Comparison of ENCODE assay signal across 15 cellular contexts in genomic region chr17:37516131-37516561, GRCh38. TPM values are rescaled to one million over a fixed set of nuclear protein-coding genes. Genes with fewer than 3 reads are reported as not detected.
DNase-seq lines count a peak whose midpoint lies in the region; ATAC-seq and TF ChIP-seq lines count a peak whose summit lies in the region.
"Had no signal": no experiment of that assay in that cellular context is flagged by ENCODE, and none has a peak within 500 bp of the region (broad histone marks: within the 10 kb centered on the region; RNA-seq: fewer than 3 reads in every experiment).

No MANE protein-coding gene starts in this region.

- H3K4me2 ChIP-seq in SK-N-SH, result no peak overlapping the region
- H3K4me2 ChIP-seq: KMS-11 had no signal

- POLR2A ChIA-PET in SK-N-SH (lab: Yijun Ruan, JAX), result interaction anchor here (0.7 kb wide), 1 partner anchor 38 kb away, joined by 3 read pairs; no protein-coding TSS in a partner anchor
- POLR2A ChIA-PET in naive thymus-derived CD4-positive, alpha-beta T cell (lab: Charles Lee), result interaction anchor here (0.7 to 1.4 kb wide), 2 partner anchors 12 to 26 kb away, joined by 3 read pairs; partner anchors contain the start of gene DUSP14

- TF ChIP-seq CTCF in SK-N-SH (IDR thresholded peaks at IDR 0.05), result no peak

- ATAC-seq in left ventricle myocardium superior (peak; percentile 42), Right ventricle myocardium inferior (no peak), GM21529 (IDR thresholded peaks at IDR 0.05; ENCODE audit: unreplicated experiment) (no peak)
- no peak for ATAC-seq in naive thymus-derived CD4-positive, alpha-beta T cell

- H2AFZ ChIP-seq in SK-N-SH (ENCODE audit: low read depth), result no peak overlapping the region

- no peaks in the 10 kb centered on the region for H3K27me3 ChIP-seq in SK-N-SH (ENCODE audit: insufficient read depth)
- H3K27me3 ChIP-seq in naive thymus-derived CD4-positive, alpha-beta T cell (ENCODE audit: control insufficient read depth in 2 of 2, insufficient read depth in 2 of 2, low read length in 2 of 2), result no peaks in the 10 kb centered on the region
- H3K27me3 ChIP-seq: colonic mucosa, pancreas had no signal

- H3F3A ChIP-seq in SK-N-SH (replicated peaks; ENCODE audit: insufficient read depth), result peaks cover 28% of the 10 kb centered on the region

- peak overlapping the region in 4 of 9 donors; percentile 20 to 47 (median 32) for H3K27ac Mint-ChIP-seq in naive thymus-derived CD4-positive, alpha-beta T cell
- H3K27ac Mint-ChIP-seq: activated naive CD8-positive, alpha-beta T cell had no signal

- DNase-seq in left ventricle myocardium superior (no peak), Right ventricle myocardium inferior (ENCODE audit: missing footprints) (no peak), SK-N-SH (no peak), hepatic stellate cell (ENCODE audit: low spot score) (peak; percentile 58), AML-193 (lab: John Stamatoyannopoulos, UW) (no peak), kidney glomerular epithelial cell (lab: John Stamatoyannopoulos, UW) (no peak)
- no peak for DNase-seq in naive thymus-derived CD4-positive, alpha-beta T cell
- DNase-seq: ACHN, colonic mucosa, NCI-H2029 treated with DMSO at 0.1 percent for 48 hours, pancreas had no signal

- H3K27me3 Mint-ChIP-seq in naive thymus-derived CD4-positive, alpha-beta T cell, result no peaks in the 10 kb centered on the region
- H3K27me3 Mint-ChIP-seq: activated naive CD8-positive, alpha-beta T cell had no signal

- H3K9me2 ChIP-seq in SK-N-SH, result no peaks in the 10 kb centered on the region

- peaks cover 0 to 13% (median 2%) of the 10 kb centered on the region in 7 donors for H3K4me1 Mint-ChIP-seq in naive thymus-derived CD4-positive, alpha-beta T cell

- H3K4me1 ChIP-seq in SK-N-SH (ENCODE audit: control insufficient read depth in 1 of 2, insufficient read depth in 2 of 2, low read depth in 1 of 2, low read length in 1 of 2), result peaks cover 4 to 8% of the 10 kb centered on the region in 2 experiments; a peak in 1 of 4 replicates
- H3K4me1 ChIP-seq in naive thymus-derived CD4-positive, alpha-beta T cell (ENCODE audit: control insufficient read depth in 2 of 2, insufficient read depth in 2 of 2, low read length in 2 of 2), result no peaks in the 10 kb centered on the region
- H3K4me1 ChIP-seq: colonic mucosa, pancreas had no signal

- H3K4me3 ChIP-seq in SK-N-SH (ENCODE audit: low read depth in 2 of 2, low read length in 1 of 2), result no peak overlapping the region
- no peak overlapping the region for H3K4me3 ChIP-seq in naive thymus-derived CD4-positive, alpha-beta T cell (ENCODE audit: low read length)
- H3K4me3 ChIP-seq: colonic mucosa, pancreas, thoracic aorta had no signal

- H3K9me3 Mint-ChIP-seq in naive thymus-derived CD4-positive, alpha-beta T cell, result no peaks in the 10 kb centered on the region

- WGBS in SK-N-SH (ENCODE audit: low lambda C conversion rate), result 85% methylated on average over 6 of the region's 6 CpGs

- no peak overlapping the region for H3K4me3 Mint-ChIP-seq in naive thymus-derived CD4-positive, alpha-beta T cell
- H3K4me3 Mint-ChIP-seq: activated naive CD8-positive, alpha-beta T cell had no signal

- H4K20me1 ChIP-seq in SK-N-SH (ENCODE audit: insufficient read depth), result peaks cover 7% of the 10 kb centered on the region; the same call in 1 of the 2 replicates

- H3K79me2 ChIP-seq in SK-N-SH (ENCODE audit: insufficient read depth), result peaks cover 36% of the 10 kb centered on the region

- H3K9me3 ChIP-seq in SK-N-SH, result no peaks in the 10 kb centered on the region
- H3K9me3 ChIP-seq in naive thymus-derived CD4-positive, alpha-beta T cell (ENCODE audit: control insufficient read depth in 2 of 3, low read length in 3 of 3), result no peaks in the 10 kb centered on the region
- H3K9me3 ChIP-seq: colonic mucosa, pancreas, thoracic aorta had no signal

- intact Hi-C loops in left ventricle myocardium superior (cut with micrococcal nuclease), result no loop called here
- intact Hi-C loops in Right ventricle myocardium inferior (cut with DNase I), result no loop called here
- intact Hi-C loops in naive thymus-derived CD4-positive, alpha-beta T cell (cut with micrococcal nuclease), result no loop called here

- H3K27ac ChIP-seq in SK-N-SH (ENCODE audit: low read depth in 2 of 2, low read length in 1 of 2), result peak overlapping the region in 1 of 2 experiments; percentile 37; a peak in 2 of 4 replicates
- H3K27ac ChIP-seq in naive thymus-derived CD4-positive, alpha-beta T cell (ENCODE audit: low read depth, low read length), result no peak overlapping the region
- H3K27ac ChIP-seq: colonic mucosa, KMS-11, pancreas, thoracic aorta had no signal

- TF ChIP-seq EP300 in SK-N-SH (IDR thresholded peaks at IDR 0.05; ENCODE audit: borderline replicate concordance in 1 of 2, low read depth in 1 of 2, low read length in 1 of 2), result no peak

- TF ChIP-seq RAD21 in SK-N-SH (IDR thresholded peaks at IDR 0.05; ENCODE audit: low read length), result no peak

- H3K36me3 ChIP-seq in SK-N-SH (replicated peaks in 1 of 2; ENCODE audit: control insufficient read depth in 1 of 2, insufficient read depth in 2 of 2, low read length in 1 of 2), result peaks cover 51 to 71% of the 10 kb centered on the region in 2 experiments
- H3K36me3 ChIP-seq in naive thymus-derived CD4-positive, alpha-beta T cell (ENCODE audit: control insufficient read depth in 2 of 3, insufficient read depth in 3 of 3, low read length in 3 of 3), result peaks cover 12 to 77% (median 24%) of the 10 kb centered on the region in 3 experiments
- H3K36me3 ChIP-seq: colonic mucosa had no signal

- peaks cover 5 to 34% (median 12%) of the 10 kb centered on the region in 5 donors for H3K36me3 Mint-ChIP-seq in naive thymus-derived CD4-positive, alpha-beta T cell

- CTCF ChIA-PET in SK-N-SH (lab: Yijun Ruan, JAX), result interaction anchor here (0.7 to 4.2 kb wide), 5 partner anchors 9 to 94 kb away, joined by 3 to 19 read pairs (median 3); partner anchors contain the start of gene SYNRG
- CTCF ChIA-PET in naive thymus-derived CD4-positive, alpha-beta T cell (lab: Charles Lee), result interaction anchor here (0.6 kb wide), 1 partner anchor 10 kb away, joined by 4 read pairs; no protein-coding TSS in a partner anchor

- H3K9ac ChIP-seq in SK-N-SH, result no peak overlapping the region
- H3K9ac ChIP-seq: KMS-11 had no signal

TF ChIP-seq in SK-N-SH, 30 proteins besides CTCF, POLR2A, EP300 and RAD21:
- TF ChIP-seq JUND (IDR thresholded peaks at IDR 0.05) (peak; percentile 32; the same call in 1 of the 2 replicates), ZBTB33 (IDR thresholded peaks at IDR 0.05; ENCODE audit: borderline replicate concordance, low read depth) (no peak)

RNA-seq across cellular contexts. Expression of gene DUSP14, which starts 26.5 kb away (rescaled TPM):
- total RNA-seq in left ventricle myocardium superior (15.8 TPM), Right ventricle myocardium inferior (21.5 TPM)
- 85.8 and 111 TPM in 2 replicates for polyA plus RNA-seq in SK-N-SH (2012; rRNA removed)
- 68.4 and 85.8 TPM in 2 replicates for polyA plus RNA-seq in SK-N-SH (2012; cell fraction: cytosol; rRNA removed)
- polyA plus RNA-seq in SK-N-SH (2012; cell fraction: nucleus; rRNA removed), result 58.9 and 77.1 TPM in 2 replicates
- 10 to 100 TPM in 1 of 5 experiments, 1 to 10 TPM in 4; 4.3 to 11.7 (median 8.7) TPM for total RNA-seq in naive thymus-derived CD4-positive, alpha-beta T cell
- polyA plus RNA-seq in naive thymus-derived CD4-positive, alpha-beta T cell, result 10 to 100 TPM; 13.0 to 13.1 TPM
